1 cellular context compared by ENCODE assay signal in genomic region chr12:64452559-64453329, GRCh38.
TF ChIP-seq lines count a peak whose summit lies in the region.

No MANE protein-coding gene starts in this region.

TF ChIP-seq in K562, 482 proteins besides CTCF, POLR2A, EP300 and RAD21 (continued from another document and continues in another):
- no peak for TF ChIP-seq MGA (IDR thresholded peaks at IDR 0.05)
- no peak for TF ChIP-seq ZNF3 (CRISPR knock-in tag; IDR thresholded peaks at IDR 0.05)
- TF ChIP-seq ZNF668 (CRISPR knock-in tag; IDR thresholded peaks at IDR 0.05): no peak
- TF ChIP-seq STAT6 (CRISPR knock-in tag; IDR thresholded peaks at IDR 0.05): no peak
- TF ChIP-seq CHD7 (IDR thresholded peaks at IDR 0.05; ENCODE audit: low read depth, low read length): no peak
- TF ChIP-seq SRSF9 (IDR thresholded peaks at IDR 0.05; ENCODE audit: borderline replicate concordance, low read depth, low read length): no peak
- no peak for TF ChIP-seq ID3 (CRISPR knock-in tag; IDR thresholded peaks at IDR 0.05)
- no peak for TF ChIP-seq ID3 (tag; IDR thresholded peaks at IDR 0.05)
- TF ChIP-seq TGIF2 (CRISPR knock-in tag; IDR thresholded peaks at IDR 0.05): no peak
- no peak for TF ChIP-seq ERF (CRISPR knock-in tag; IDR thresholded peaks at IDR 0.05)
- TF ChIP-seq KLF13 (tag; IDR thresholded peaks at IDR 0.05; ENCODE audit: borderline replicate concordance, low read depth): no peak
- TF ChIP-seq ZNF408 (CRISPR knock-in tag; IDR thresholded peaks at IDR 0.05; ENCODE audit: low read depth): no peak
- no peak for TF ChIP-seq ZNF12 (CRISPR knock-in tag; IDR thresholded peaks at IDR 0.05)
- no peak for TF ChIP-seq GTF3C2 (IDR thresholded peaks at IDR 0.05; ENCODE audit: borderline replicate concordance, extremely low read depth, insufficient read length)
- TF ChIP-seq CHD1 (IDR thresholded peaks at IDR 0.05; ENCODE audit: low read length): no peak
- TF ChIP-seq ZNF23 (CRISPR knock-in tag; IDR thresholded peaks at IDR 0.05): no peak
- TF ChIP-seq ZBTB17 (CRISPR knock-in tag; IDR thresholded peaks at IDR 0.05): no peak
- no peak; the same call in 1 of the 2 replicates for TF ChIP-seq NFRKB (IDR thresholded peaks at IDR 0.05; ENCODE audit: low read depth)
- TF ChIP-seq PML (IDR thresholded peaks at IDR 0.05; ENCODE audit: low read length): no peak; the same call in 1 of the 2 replicates
- no peak for TF ChIP-seq RFX1 (IDR thresholded peaks at IDR 0.05)
- no peak for TF ChIP-seq ZNF740 (CRISPR knock-in tag; IDR thresholded peaks at IDR 0.05)
- no peak for TF ChIP-seq ZNF740 (tag; IDR thresholded peaks at IDR 0.05)
